ENCODE assay signal across 8 cellular contexts in genomic region chr4:77820836-77821561, GRCh38. TPM values are rescaled to one million over a fixed set of nuclear protein-coding genes. Genes with fewer than 3 reads are reported as not detected.
DNase-seq lines count a peak whose midpoint lies in the region; ATAC-seq and TF ChIP-seq lines count a peak whose summit lies in the region.

No MANE protein-coding gene starts in this region.

- H3K36me3 Mint-ChIP-seq in activated CD4-positive, alpha-beta T cell treated with anti-CD3 and anti-CD28 coated beads, Interleukin-2, amount 10 ng/mL, durations not matched to agents 24 days and 14 days (ENCODE audit: low read depth) = peaks cover 23% of the 10 kb centered on the region
- H3K36me3 Mint-ChIP-seq in nephron progenitor cell (ENCODE audit: low read depth) = no peaks in the 10 kb centered on the region

- TF ChIP-seq CTCF in Peyer's patch (IDR thresholded peaks at IDR 0.05) = no peak
- no peak for TF ChIP-seq CTCF in nephron progenitor cell (IDR thresholded peaks at IDR 0.05)

- peaks cover 1% of the 10 kb centered on the region for H3K27me3 Mint-ChIP-seq in activated CD4-positive, alpha-beta T cell treated with anti-CD3 and anti-CD28 coated beads, Interleukin-2, amount 10 ng/mL, durations not matched to agents 24 days and 14 days
- H3K27me3 Mint-ChIP-seq in nephron progenitor cell (ENCODE audit: low read depth, poor library complexity) = peaks cover 25% of the 10 kb centered on the region

- H3K27ac Mint-ChIP-seq in activated CD4-positive, alpha-beta T cell treated with anti-CD3 and anti-CD28 coated beads, Interleukin-2, amount 10 ng/mL, durations not matched to agents 24 days and 14 days = peak overlapping the region; percentile 100
- peak overlapping the region; percentile 17 for H3K27ac Mint-ChIP-seq in nephron progenitor cell

- H3K4me1 Mint-ChIP-seq in activated CD4-positive, alpha-beta T cell treated with anti-CD3 and anti-CD28 coated beads, Interleukin-2, amount 10 ng/mL, durations not matched to agents 24 days and 14 days = peaks cover 30% of the 10 kb centered on the region
- H3K4me1 Mint-ChIP-seq in nephron progenitor cell = peaks cover 27% of the 10 kb centered on the region

- no peaks in the 10 kb centered on the region for H3K27me3 ChIP-seq in Peyer's patch
- no peaks in the 10 kb centered on the region for H3K27me3 ChIP-seq in endocrine pancreas (ENCODE audit: control insufficient read depth, insufficient read depth, low read length)

- peak overlapping the region; percentile 90 for H3K9ac ChIP-seq in endocrine pancreas (ENCODE audit: control insufficient read depth, insufficient read depth, low read length)

- peak overlapping the region; percentile 100 for H3K27ac ChIP-seq in Peyer's patch

- peak overlapping the region; percentile 92 to 96 (median 96) for H3K4me3 ChIP-seq in Peyer's patch
- peak overlapping the region; percentile 96 for H3K4me3 ChIP-seq in endocrine pancreas (ENCODE audit: control insufficient read depth, insufficient read depth, low read length)

- TF ChIP-seq POLR2A in Peyer's patch (IDR thresholded peaks at IDR 0.05) = no peak

- H3K36me3 ChIP-seq in Peyer's patch = no peaks in the 10 kb centered on the region
- H3K36me3 ChIP-seq in endocrine pancreas (ENCODE audit: control insufficient read depth, insufficient read depth, low read length) = no peaks in the 10 kb centered on the region

- no peaks in the 10 kb centered on the region for H3K9me3 ChIP-seq in Peyer's patch
- no peaks in the 10 kb centered on the region for H3K9me3 ChIP-seq in endocrine pancreas (ENCODE audit: control insufficient read depth, low read length)

- H3K4me3 Mint-ChIP-seq in activated CD4-positive, alpha-beta T cell treated with anti-CD3 and anti-CD28 coated beads, Interleukin-2, amount 10 ng/mL, durations not matched to agents 24 days and 14 days = peak overlapping the region; percentile 97
- peak overlapping the region; percentile 100 for H3K4me3 Mint-ChIP-seq in nephron progenitor cell

- no peaks in the 10 kb centered on the region for H3K9me3 Mint-ChIP-seq in activated CD4-positive, alpha-beta T cell treated with anti-CD3 and anti-CD28 coated beads, Interleukin-2, amount 10 ng/mL, durations not matched to agents 24 days and 14 days
- no peaks in the 10 kb centered on the region for H3K9me3 Mint-ChIP-seq in nephron progenitor cell

- DNase-seq in activated CD4-positive, alpha-beta T cell treated with anti-CD3 and anti-CD28 coated beads, Interleukin-2, amount 10 ng/mL, durations not matched to agents 24 days and 14 days = peak; percentile 71
- DNase-seq in activated CD4-positive, alpha-beta T cell treated with anti-CD3 and anti-CD28 coated beads, Interleukin-2, amount 50 U/mL, for 4 hours = no peak
- DNase-seq in Peyer's patch (peak in 1 of 3 donors; percentile 22), nephron progenitor cell (no peak)
- no peak for DNase-seq in effector CD8-positive, alpha-beta T cell (lab: John Stamatoyannopoulos, UW)
- no peak for DNase-seq in activated CD8-positive, alpha-beta memory T cell treated with anti-CD3 and anti-CD28 coated beads, Interleukin-2, amount 50 U/mL, for 4 hours

- intact Hi-C loops in activated CD4-positive, alpha-beta T cell treated with anti-CD3 and anti-CD28 coated beads, Interleukin-2, amount 10 ng/mL, durations not matched to agents 24 days and 14 days (cut with micrococcal nuclease) = loop anchor here (1.0 to 10.0 kb wide), 7 partner anchors 22 to 954 kb away; partner anchors contain the start of genes BMP2K, CCNI and MRPL1

- H3K4me1 ChIP-seq in Peyer's patch = peaks cover 0 to 22% (median 9%) of the 10 kb centered on the region in 4 donors
- H3K4me1 ChIP-seq in endocrine pancreas (ENCODE audit: control insufficient read depth, insufficient read depth, low read length) = peaks cover 5% of the 10 kb centered on the region

- no peak for ATAC-seq in HG03457 (IDR thresholded peaks at IDR 0.05; ENCODE audit: unreplicated experiment)

RNA-seq across cellular contexts. Expression of gene CNOT6L, which starts 1.8 kb away (rescaled TPM):
- total RNA-seq in activated CD4-positive, alpha-beta T cell treated with anti-CD3 and anti-CD28 coated beads, Interleukin-2, amount 10 ng/mL, durations not matched to agents 24 days and 14 days = 105 and 108 TPM in 2 replicates
- total RNA-seq in Peyer's patch = 10 to 100 TPM; 20.4 to 43.3 (median 33.6) TPM

RNA-seq across cellular contexts. Expression of gene MRPL1, which starts 41.6 kb away (rescaled TPM):
- total RNA-seq in activated CD4-positive, alpha-beta T cell treated with anti-CD3 and anti-CD28 coated beads, Interleukin-2, amount 10 ng/mL, durations not matched to agents 24 days and 14 days = 65.0 and 72.7 TPM in 2 replicates
- total RNA-seq in Peyer's patch = 10 to 100 TPM; 12.8 to 30.5 (median 16.8) TPM
